In genomic region chr14:103514596-103515421, GRCh38 we compare ENCODE assay signal across 20 cellular contexts. TPM values are rescaled to one million over a fixed set of nuclear protein-coding genes. Genes with fewer than 3 reads are reported as not detected.
DNase-seq lines count a peak whose midpoint lies in the region; TF ChIP-seq lines count a peak whose summit lies in the region.
"Had no signal": no experiment of that assay in that cellular context is flagged by ENCODE, and none has a peak within 500 bp of the region (broad histone marks: within the 10 kb centered on the region; RNA-seq: fewer than 3 reads in every experiment).

No MANE protein-coding gene starts in this region.

- H3K79me2 ChIP-seq in hepatocyte = no peaks in the 10 kb centered on the region
- H3K79me2 ChIP-seq in smooth muscle cell (ENCODE audit: low read depth) = no peaks in the 10 kb centered on the region

- intact Hi-C loops in spleen (cut with DNase I; ENCODE audit: low total_unique reads) = loop anchor here (5.0 kb wide), 1 partner anchor 37 kb away; no protein-coding TSS in a partner anchor

- peaks cover 2 to 8% (median 2%) of the 10 kb centered on the region in 3 donors for H3K27me3 Mint-ChIP-seq in immature natural killer cell (ENCODE audit: low read depth in 3 of 3)

- peak; percentile 10 for DNase-seq in activated T-cell treated with anti-CD3 and anti-CD28 coated beads, Interleukin-2, amount 50 U/mL, for 1 hour
- DNase-seq in activated T-cell treated with anti-CD3 and anti-CD28 coated beads, Interleukin-2, amount 50 U/mL, for 48 hours = no peak
- DNase-seq in Peyer's patch (peak in 2 of 3 donors; percentile 34 to 42), hepatocyte (ENCODE audit: low spot score) (peak; percentile 7), spleen (peak; percentile 51), hypothalamus (lab: John Stamatoyannopoulos, UW) (no peak), smooth muscle cell (lab: John Stamatoyannopoulos, UW; ENCODE audit: unreplicated experiment) (no peak), immature natural killer cell (no peak)
- DNase-seq: activated CD4-positive, alpha-beta T cell treated with anti-CD3 and anti-CD28 coated beads for 48 hours; activated naive CD4-positive, alpha-beta T cell treated with Interleukin-2 at 50 U/mL for 16 hours; foreskin melanocyte; NCI-H1417; NCI-H774; SK-N-SH; stimulated activated CD4-positive, alpha-beta T cell treated with anti-CD3 and anti-CD28 coated beads, Interleukin-12 subunit alpha, Interleukin-12 subunit beta, amount 100 ng/mL, for 4 hours had no signal

- H3K4me3 Mint-ChIP-seq in immature natural killer cell = no peak overlapping the region

- H3K9me2 ChIP-seq in hepatocyte (replicated peaks; ENCODE audit: insufficient read depth) = no peaks in the 10 kb centered on the region
- H3K9me2 ChIP-seq: SK-N-SH had no signal

- TF ChIP-seq CTCF in Peyer's patch (IDR thresholded peaks at IDR 0.05) = no peak
- TF ChIP-seq CTCF in hepatocyte (IDR thresholded peaks at IDR 0.05; ENCODE audit: poor library complexity) = no peak
- no peak for TF ChIP-seq CTCF in spleen (IDR thresholded peaks at IDR 0.05 in 8 of 11, conservative IDR thresholded peaks at IDR 0.05 in 3 of 11)
- TF ChIP-seq CTCF in smooth muscle cell (IDR thresholded peaks at IDR 0.05; ENCODE audit: borderline replicate concordance, insufficient read depth, poor library complexity, severe bottlenecking) = no peak

- H3K9me3 Mint-ChIP-seq in immature natural killer cell = no peaks in the 10 kb centered on the region

- no peak overlapping the region for H3K27ac ChIP-seq in Peyer's patch
- no peak overlapping the region for H3K27ac ChIP-seq in hepatocyte
- H3K27ac ChIP-seq in spleen = no peak overlapping the region
- H3K27ac ChIP-seq in smooth muscle cell (ENCODE audit: low read depth) = no peak overlapping the region
- H3K27ac ChIP-seq: A549, C4-2B, epithelial cell of prostate had no signal

- peaks cover 3 to 7% of the 10 kb centered on the region in 2 donors for H3K4me1 Mint-ChIP-seq in immature natural killer cell

- no peak overlapping the region for H3K27ac Mint-ChIP-seq in immature natural killer cell

- 91% methylated on average over 17 of the region's 18 CpGs for WGBS in hepatocyte (ENCODE audit: low lambda C conversion rate, missing lambda C conversion rate)
- WGBS in spleen, 5 donors = 85 to 92% (median 88%) methylated on average over 16 to 18 of the region's 18 CpGs
- 95% methylated on average over 18 of the region's 18 CpGs for WGBS in smooth muscle cell (ENCODE audit: low lambda C conversion rate)

- H2AFZ ChIP-seq in hepatocyte = no peak overlapping the region
- H2AFZ ChIP-seq in smooth muscle cell (ENCODE audit: low read depth) = no peak overlapping the region

- no peaks in the 10 kb centered on the region for H3F3A ChIP-seq in smooth muscle cell (ENCODE audit: low read depth)

- peaks cover 0 to 3% (median 3%) of the 10 kb centered on the region in 3 donors for H3K36me3 Mint-ChIP-seq in immature natural killer cell

- TF ChIP-seq POLR2A in Peyer's patch (IDR thresholded peaks at IDR 0.05) (no peak), spleen (IDR thresholded peaks at IDR 0.05) (no peak)

- no peak overlapping the region for H3K9ac ChIP-seq in smooth muscle cell (ENCODE audit: low read depth)
- H3K9ac ChIP-seq: SK-N-SH had no signal

- H3K4me1 ChIP-seq in Peyer's patch (peaks cover 0 to 28% (median 0%) of the 10 kb centered on the region in 4 donors), hepatocyte (ENCODE audit: insufficient read depth) (peaks cover 25% of the 10 kb centered on the region), spleen (peaks cover 12 to 39% (median 26%) of the 10 kb centered on the region in 6 donors), smooth muscle cell (ENCODE audit: low read depth) (no peaks in the 10 kb centered on the region)

- H3K4me2 ChIP-seq in hepatocyte (no peak overlapping the region), smooth muscle cell (no peak overlapping the region)
- H3K4me2 ChIP-seq: A549, SK-N-SH had no signal

- no peaks in the 10 kb centered on the region for H3K9me3 ChIP-seq in Peyer's patch
- no peaks in the 10 kb centered on the region for H3K9me3 ChIP-seq in hepatocyte (ENCODE audit: low read depth)
- H3K9me3 ChIP-seq in spleen = no peaks in the 10 kb centered on the region
- no peaks in the 10 kb centered on the region for H3K9me3 ChIP-seq in smooth muscle cell (replicated peaks; ENCODE audit: low read depth)
- H3K9me3 ChIP-seq: A549, prostate gland, SK-N-SH, thoracic aorta had no signal

- H3K27me3 ChIP-seq in Peyer's patch = no peaks in the 10 kb centered on the region
- H3K27me3 ChIP-seq in hepatocyte = no peaks in the 10 kb centered on the region
- peaks cover 0 to 10% (median 0%) of the 10 kb centered on the region in 7 donors for H3K27me3 ChIP-seq in spleen (replicated peaks in 1 of 7)
- no peaks in the 10 kb centered on the region for H3K27me3 ChIP-seq in smooth muscle cell (ENCODE audit: low read depth)

- H4K20me1 ChIP-seq in hepatocyte (ENCODE audit: insufficient read depth, poor library complexity, severe bottlenecking) = peaks cover 11% of the 10 kb centered on the region
- H4K20me1 ChIP-seq in smooth muscle cell (ENCODE audit: low read depth) = no peaks in the 10 kb centered on the region

- no peak overlapping the region for H3K4me3 ChIP-seq in Peyer's patch
- H3K4me3 ChIP-seq in hepatocyte = no peak overlapping the region
- H3K4me3 ChIP-seq in spleen = no peak overlapping the region
- no peak overlapping the region for H3K4me3 ChIP-seq in smooth muscle cell
- H3K4me3 ChIP-seq: A549, prostate gland, thoracic aorta had no signal

- H3K36me3 ChIP-seq in Peyer's patch (peaks cover 0 to 12% (median 0%) of the 10 kb centered on the region in 3 donors), hepatocyte (replicated peaks; ENCODE audit: insufficient read depth, low read depth) (no peaks in the 10 kb centered on the region), spleen (peaks cover 0 to 33% (median 7%) of the 10 kb centered on the region in 6 donors), smooth muscle cell (ENCODE audit: low read depth) (no peaks in the 10 kb centered on the region)
- H3K36me3 ChIP-seq: prostate gland had no signal

RNA-seq across cellular contexts. Expression of gene CKB, which starts 7.8 kb away (rescaled TPM):
- total RNA-seq in Peyer's patch (100 to 1,000 TPM in 1 of 4 donors, 10 to 100 TPM in 3; 40.1 to 101 (median 68.4) TPM), hepatocyte (523 and 682 TPM in 2 replicates), spleen (10 to 100 TPM in 4 of 7 donors, 1 to 10 TPM in 3; 8.0 to 22.6 (median 10.8) TPM), smooth muscle cell (19.8 and 25.7 TPM in 2 replicates)
- polyA plus RNA-seq in hepatocyte (2,788 and 2,829 TPM in 2 replicates), spleen (10 to 100 TPM; 14.3 to 28.4 (median 20.6) TPM), smooth muscle cell (62.9 and 107 TPM in 2 replicates), immature natural killer cell (1 to 10 TPM in 2 of 3 donors, under 1 TPM in 1; 0.34 to 1.6 (median 1.1) TPM)

RNA-seq across cellular contexts. Expression of gene TRMT61A, which starts 14.2 kb away (rescaled TPM):
- 10 to 100 TPM in 1 of 4 donors, 1 to 10 TPM in 3; 6.1 to 13.9 (median 8.7) TPM for total RNA-seq in Peyer's patch
- 8.2 and 8.9 TPM in 2 replicates for total RNA-seq in hepatocyte
- polyA plus RNA-seq in hepatocyte = 13.2 and 15.0 TPM in 2 replicates
- 10 to 100 TPM in 1 of 7 donors, 1 to 10 TPM in 6; 8.0 to 11.3 (median 9.5) TPM for total RNA-seq in spleen
- 10 to 100 TPM in 2 of 3 donors, 1 to 10 TPM in 1; 8.6 to 14.2 (median 11.1) TPM for polyA plus RNA-seq in spleen
- total RNA-seq in smooth muscle cell = 2.9 and 3.7 TPM in 2 replicates
- 6.7 and 9.2 TPM in 2 replicates for polyA plus RNA-seq in smooth muscle cell
- 1 to 10 TPM; 1.4 to 7.7 (median 5.0) TPM for polyA plus RNA-seq in immature natural killer cell

RNA-seq across cellular contexts. Expression of gene BAG5, which starts 47.6 kb away (rescaled TPM):
- 10 to 100 TPM; 18.0 to 38.0 (median 19.5) TPM for total RNA-seq in Peyer's patch
- total RNA-seq in hepatocyte = 25.8 and 27.4 TPM in 2 replicates
- polyA plus RNA-seq in hepatocyte = 11.7 and 13.9 TPM in 2 replicates
- 10 to 100 TPM; 29.2 to 42.5 (median 32.5) TPM for total RNA-seq in spleen
- 10 to 100 TPM in 1 of 3 donors, 1 to 10 TPM in 2; 9.3 to 16.0 (median 9.9) TPM for polyA plus RNA-seq in spleen
- total RNA-seq in smooth muscle cell = 27.3 and 31.1 TPM in 2 replicates
- 12.7 and 13.4 TPM in 2 replicates for polyA plus RNA-seq in smooth muscle cell
- 10 to 100 TPM; 23.5 to 58.7 (median 36.5) TPM for polyA plus RNA-seq in immature natural killer cell

RNA-seq across cellular contexts. Expression of gene COA8, which starts 48.0 kb away (rescaled TPM):
- total RNA-seq in Peyer's patch = 10 to 100 TPM; 13.6 to 20.8 (median 17.9) TPM
- total RNA-seq in hepatocyte = 58.7 and 59.1 TPM in 2 replicates
- polyA plus RNA-seq in hepatocyte = 68.2 and 71.5 TPM in 2 replicates
- total RNA-seq in spleen = 10 to 100 TPM; 15.2 to 26.0 (median 20.4) TPM
- polyA plus RNA-seq in spleen = 10 to 100 TPM; 34.1 to 39.5 (median 38.9) TPM
- 33.4 and 42.8 TPM in 2 replicates for total RNA-seq in smooth muscle cell
- polyA plus RNA-seq in smooth muscle cell = 69.9 and 73.3 TPM in 2 replicates
- polyA plus RNA-seq in immature natural killer cell = 10 to 100 TPM; 60.6 to 87.5 (median 64.5) TPM

Comparison
In these comparisons a context has a peak if more than half of its experiments do, and no peak if none do; other contexts are left out.
1. DNase-seq: peak in activated T-cell treated with anti-CD3 and anti-CD28 coated beads, Interleukin-2, amount 50 U/mL, for 1 hour (single experiment), Peyer's patch (2 of 3), hepatocyte (single experiment) and spleen (single experiment); none in activated T-cell treated with anti-CD3 and anti-CD28 coated beads, Interleukin-2, amount 50 U/mL, for 48 hours (0 of 2), hypothalamus (0 of 51), smooth muscle cell (single experiment) and immature natural killer cell (0 of 3).